In the genomic region with DNA sequence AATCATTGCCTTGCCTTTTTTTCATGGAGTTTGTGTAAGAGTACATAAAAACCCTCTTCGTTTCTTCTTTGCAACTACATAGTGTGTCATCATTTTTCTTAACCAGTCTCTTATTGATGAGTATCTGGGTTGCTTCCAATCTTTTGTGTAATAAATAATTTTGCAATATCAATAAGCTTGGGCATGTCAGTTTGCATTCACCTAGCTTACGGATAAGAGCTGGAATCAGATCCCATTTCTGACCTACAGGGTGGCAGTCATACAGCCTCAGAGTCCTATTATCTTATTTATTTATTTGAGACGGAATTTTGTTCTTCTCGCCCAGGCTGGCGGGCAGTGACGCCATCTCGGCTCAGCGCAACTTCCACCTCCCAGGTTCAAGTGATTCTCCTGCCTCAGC, we compare ENCODE assay signal across 2 cellular contexts.
TF ChIP-seq lines count a peak whose summit lies in the region.

No MANE protein-coding gene starts in this region.

TF ChIP-seq in liver, 16 proteins besides CTCF, POLR2A, EP300 and RAD21:
- TF ChIP-seq HNF4G (IDR thresholded peaks at IDR 0.05) (no peak), RXRA (IDR thresholded peaks at IDR 0.05) (peak in 1 of 2 donors; percentile 42), HNF4A (conservative IDR thresholded peaks at IDR 0.05) (peak; percentile 23 to 54), YY1 (IDR thresholded peaks at IDR 0.05) (peak; percentile 47), FOXA2 (IDR thresholded peaks at IDR 0.05) (peak; percentile 67), GABPA (IDR thresholded peaks at IDR 0.05 in 1 of 2, conservative IDR thresholded peaks at IDR 0.05 in 1 of 2) (peak in 1 of 2 donors; percentile 35), JUND (IDR thresholded peaks at IDR 0.05) (peak in 1 of 2 donors; percentile 38), FOXA1 (IDR thresholded peaks at IDR 0.05) (no peak)
- TF ChIP-seq, protein P1, sequence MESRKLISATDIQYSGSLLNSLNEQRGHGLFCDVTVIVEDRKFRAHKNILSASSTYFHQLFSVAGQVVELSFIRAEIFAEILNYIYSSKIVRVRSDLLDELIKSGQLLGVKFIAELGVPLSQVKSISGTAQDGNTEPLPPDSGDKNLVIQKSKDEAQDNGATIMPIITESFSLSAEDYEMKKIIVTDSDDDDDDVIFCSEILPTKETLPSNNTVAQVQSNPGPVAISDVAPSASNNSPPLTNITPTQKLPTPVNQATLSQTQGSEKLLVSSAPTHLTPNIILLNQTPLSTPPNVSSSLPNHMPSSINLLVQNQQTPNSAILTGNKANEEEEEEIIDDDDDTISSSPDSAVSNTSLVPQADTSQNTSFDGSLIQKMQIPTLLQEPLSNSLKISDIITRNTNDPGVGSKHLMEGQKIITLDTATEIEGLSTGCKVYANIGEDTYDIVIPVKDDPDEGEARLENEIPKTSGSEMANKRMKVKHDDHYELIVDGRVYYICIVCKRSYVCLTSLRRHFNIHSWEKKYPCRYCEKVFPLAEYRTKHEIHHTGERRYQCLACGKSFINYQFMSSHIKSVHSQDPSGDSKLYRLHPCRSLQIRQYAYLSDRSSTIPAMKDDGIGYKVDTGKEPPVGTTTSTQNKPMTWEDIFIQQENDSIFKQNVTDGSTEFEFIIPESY (IDR thresholded peaks at IDR 0.05) = no peak
- TF ChIP-seq, protein P2, sequence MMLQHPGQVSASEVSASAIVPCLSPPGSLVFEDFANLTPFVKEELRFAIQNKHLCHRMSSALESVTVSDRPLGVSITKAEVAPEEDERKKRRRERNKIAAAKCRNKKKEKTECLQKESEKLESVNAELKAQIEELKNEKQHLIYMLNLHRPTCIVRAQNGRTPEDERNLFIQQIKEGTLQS (IDR thresholded peaks at IDR 0.05) = no peak
- TF ChIP-seq, protein P3, sequence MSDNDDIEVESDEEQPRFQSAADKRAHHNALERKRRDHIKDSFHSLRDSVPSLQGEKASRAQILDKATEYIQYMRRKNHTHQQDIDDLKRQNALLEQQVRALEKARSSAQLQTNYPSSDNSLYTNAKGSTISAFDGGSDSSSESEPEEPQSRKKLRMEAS (IDR thresholded peaks at IDR 0.05) = peak; percentile 46
- TF ChIP-seq, protein P4, sequence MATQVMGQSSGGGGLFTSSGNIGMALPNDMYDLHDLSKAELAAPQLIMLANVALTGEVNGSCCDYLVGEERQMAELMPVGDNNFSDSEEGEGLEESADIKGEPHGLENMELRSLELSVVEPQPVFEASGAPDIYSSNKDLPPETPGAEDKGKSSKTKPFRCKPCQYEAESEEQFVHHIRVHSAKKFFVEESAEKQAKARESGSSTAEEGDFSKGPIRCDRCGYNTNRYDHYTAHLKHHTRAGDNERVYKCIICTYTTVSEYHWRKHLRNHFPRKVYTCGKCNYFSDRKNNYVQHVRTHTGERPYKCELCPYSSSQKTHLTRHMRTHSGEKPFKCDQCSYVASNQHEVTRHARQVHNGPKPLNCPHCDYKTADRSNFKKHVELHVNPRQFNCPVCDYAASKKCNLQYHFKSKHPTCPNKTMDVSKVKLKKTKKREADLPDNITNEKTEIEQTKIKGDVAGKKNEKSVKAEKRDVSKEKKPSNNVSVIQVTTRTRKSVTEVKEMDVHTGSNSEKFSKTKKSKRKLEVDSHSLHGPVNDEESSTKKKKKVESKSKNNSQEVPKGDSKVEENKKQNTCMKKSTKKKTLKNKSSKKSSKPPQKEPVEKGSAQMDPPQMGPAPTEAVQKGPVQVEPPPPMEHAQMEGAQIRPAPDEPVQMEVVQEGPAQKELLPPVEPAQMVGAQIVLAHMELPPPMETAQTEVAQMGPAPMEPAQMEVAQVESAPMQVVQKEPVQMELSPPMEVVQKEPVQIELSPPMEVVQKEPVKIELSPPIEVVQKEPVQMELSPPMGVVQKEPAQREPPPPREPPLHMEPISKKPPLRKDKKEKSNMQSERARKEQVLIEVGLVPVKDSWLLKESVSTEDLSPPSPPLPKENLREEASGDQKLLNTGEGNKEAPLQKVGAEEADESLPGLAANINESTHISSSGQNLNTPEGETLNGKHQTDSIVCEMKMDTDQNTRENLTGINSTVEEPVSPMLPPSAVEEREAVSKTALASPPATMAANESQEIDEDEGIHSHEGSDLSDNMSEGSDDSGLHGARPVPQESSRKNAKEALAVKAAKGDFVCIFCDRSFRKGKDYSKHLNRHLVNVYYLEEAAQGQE (IDR thresholded peaks at IDR 0.05) = no peak

TF ChIP-seq in HepG2, 621 proteins besides CTCF, POLR2A, EP300 and RAD21:
- no peak for TF ChIP-seq CBFB (CRISPR knock-in tag; IDR thresholded peaks at IDR 0.05)
TF ChIP-seq in HepG2: peak in this region for 0.
